In genomic region chr14:66485029-66485428, GRCh38 we compare ENCODE assay signal across 36 cellular contexts. TPM values are rescaled to one million over a fixed set of nuclear protein-coding genes. Genes with fewer than 3 reads are reported as not detected.
"Had no signal": no experiment of that assay in that cellular context is flagged by ENCODE, and none has a peak within 500 bp of the region (broad histone marks: within the 10 kb centered on the region; RNA-seq: fewer than 3 reads in every experiment).

No MANE protein-coding gene starts in this region.

- H3K27me3 ChIP-seq: neutrophil, ovary, right atrium auricular region, spleen, suprapubic skin, testis, tibial artery, transverse colon, upper lobe of right lung, vagina had no signal

- H3K9me3 ChIP-seq: neutrophil, ovary, prostate gland, right atrium auricular region, spleen, suprapubic skin, testis, tibial artery, transverse colon, upper lobe of right lung, vagina had no signal

- H3K4me3 ChIP-seq: ovary, prostate gland, right atrium auricular region, skin epidermis, smooth muscle cell, spleen, suprapubic skin, testis, tibial artery, transverse colon, upper lobe of right lung, vagina had no signal

- ATAC-seq: naive thymus-derived CD8-positive, alpha-beta T cell; natural killer cell treated with Interleukin-12 subunit alpha and Interleukin-12 subunit beta and Interleukin-15 and Interleukin-18, amount 100 ng/mL, for 72 hours; sciatic nerve; stimulated activated memory B cell treated with anti-CD40 and anti-IgM and Interleukin-4, amounts not matched to agents 10 μg/mL and 1 μg/mL and 100 μg/mL, for 72 hours; stimulated activated naive CD8-positive, alpha-beta T cell treated with anti-CD3 and anti-CD28 coated beads, Interleukin-15, amount 100 ng/mL, for 72 hours; stimulated activated naive CD8-positive, alpha-beta T cell treated with anti-CD3 and anti-CD28 coated beads, Interleukin-15, Interleukin-2, amounts not matched to agents 100 U/mL and 50 U/mL, for 24 hours; upper lobe of right lung had no signal

- H3K27ac ChIP-seq: neutrophil, ovary, prostate gland, right atrium auricular region, skin epidermis, spleen, suprapubic skin, testis, tibial artery, transverse colon, upper lobe of right lung, vagina had no signal

- H3K4me2 ChIP-seq: smooth muscle cell had no signal

- H3K4me1 ChIP-seq: prostate gland, spleen, testis, tibial artery, transverse colon, upper lobe of right lung, vagina had no signal

- DNase-seq: naive B cell; naive thymus-derived CD8-positive, alpha-beta T cell; nephron progenitor cell; nucleus accumbens; ovary; retina; spleen; stimulated activated CD4-positive, alpha-beta T cell treated with anti-CD3 and anti-CD28 coated beads, Interleukin-12 subunit alpha, Interleukin-12 subunit beta, amount 100 ng/mL, for 4 hours; stimulated activated CD4-positive, alpha-beta T cell treated with anti-CD3 and anti-CD28 coated beads, Interleukin-1b, Interleukin-23, amount 100 ng/mL, for 48 hours; stimulated activated CD4-positive, alpha-beta T cell treated with anti-CD3 and anti-CD28 coated beads, Interleukin-4, amount 100 ng/mL, for 1 hour; stimulated activated CD4-positive, alpha-beta T cell treated with anti-CD3 and anti-CD28 coated beads, Interleukin-4, amount 100 ng/mL, for 4 hours; stimulated activated CD8-positive, alpha-beta memory T cell treated with anti-CD3 and anti-CD28 coated beads, Interleukin-4, amount 100 ng/mL, for 48 hours; stimulated activated naive CD4-positive, alpha-beta T cell; stimulated activated naive CD8-positive, alpha-beta T cell treated with anti-CD3 and anti-CD28 coated beads, Interleukin-15, amount 100 ng/mL, for 72 hours; stimulated activated naive CD8-positive, alpha-beta T cell treated with anti-CD3 and anti-CD28 coated beads, Interleukin-15, Interleukin-2, amounts not matched to agents 100 U/mL and 50 U/mL, for 24 hours; substantia nigra; testis; tibial artery; transverse colon; upper lobe of right lung had no signal

- H3K36me3 ChIP-seq: neutrophil, ovary, prostate gland, right atrium auricular region, spleen, suprapubic skin, tibial artery, transverse colon, upper lobe of right lung, vagina had no signal

RNA-seq across cellular contexts. Expression of gene CCDC196, which starts 1.1 kb away (rescaled TPM):
- total RNA-seq: naive thymus-derived CD8-positive, alpha-beta T cell; natural killer cell treated with Interleukin-12 subunit alpha and Interleukin-12 subunit beta and Interleukin-15 and Interleukin-18, amount 100 ng/mL, for 72 hours; neural crest cell; omental fat pad; ovary; posterior vena cava; pulmonary artery endothelial cell; right atrium auricular region; sciatic nerve; smooth muscle cell; spleen; suprapubic skin; transverse colon; upper lobe of right lung; urinary bladder; vagina had no signal
- polyA plus RNA-seq: naive thymus-derived CD8-positive, alpha-beta T cell; ovary; smooth muscle cell; spleen; thymus; urinary bladder had no signal
